1 cellular context compared by ENCODE assay signal in the genomic region with DNA sequence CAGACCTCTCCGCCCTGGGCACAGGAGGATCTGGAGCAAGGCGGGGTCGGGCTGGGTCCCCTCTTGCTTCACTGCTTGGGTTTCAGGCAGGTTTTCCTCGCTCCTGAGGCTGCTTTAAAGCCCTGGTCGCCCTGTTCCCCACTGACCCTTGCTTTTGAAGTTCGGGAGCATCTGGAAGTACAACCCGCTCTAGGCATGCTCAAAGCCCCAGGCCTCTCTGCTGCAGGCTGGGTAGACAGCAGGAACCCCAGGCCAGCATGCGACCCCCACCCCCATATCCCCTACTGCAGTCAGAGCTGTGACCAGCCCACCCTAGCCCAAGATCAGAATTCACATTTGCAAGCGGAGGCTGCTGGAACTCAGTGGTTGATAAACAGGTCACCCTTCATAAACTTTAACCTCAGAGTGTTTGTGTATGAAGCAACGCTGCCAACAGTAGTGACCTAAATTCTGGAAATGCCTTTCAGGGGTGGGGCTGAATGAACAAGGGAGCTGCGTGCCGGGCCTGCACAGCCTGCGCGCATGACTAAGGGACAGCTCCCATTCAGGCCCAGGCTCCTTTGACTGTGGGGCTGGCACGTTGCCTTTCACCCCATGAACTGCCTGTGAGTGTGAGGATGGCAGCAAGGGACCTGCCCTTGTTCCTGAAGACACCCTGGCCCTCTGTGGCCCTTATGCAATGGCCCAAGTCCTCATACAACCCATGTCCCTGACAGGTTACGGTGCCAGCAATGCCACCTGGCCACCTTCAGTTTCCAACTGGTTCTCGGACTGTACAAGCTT.
TF ChIP-seq lines count a peak whose summit lies in the region.

No MANE protein-coding gene starts in this region.

TF ChIP-seq in K562, 482 proteins besides CTCF, POLR2A, EP300 and RAD21 (continued from another document and continues in another):
- TF ChIP-seq, protein P1, sequence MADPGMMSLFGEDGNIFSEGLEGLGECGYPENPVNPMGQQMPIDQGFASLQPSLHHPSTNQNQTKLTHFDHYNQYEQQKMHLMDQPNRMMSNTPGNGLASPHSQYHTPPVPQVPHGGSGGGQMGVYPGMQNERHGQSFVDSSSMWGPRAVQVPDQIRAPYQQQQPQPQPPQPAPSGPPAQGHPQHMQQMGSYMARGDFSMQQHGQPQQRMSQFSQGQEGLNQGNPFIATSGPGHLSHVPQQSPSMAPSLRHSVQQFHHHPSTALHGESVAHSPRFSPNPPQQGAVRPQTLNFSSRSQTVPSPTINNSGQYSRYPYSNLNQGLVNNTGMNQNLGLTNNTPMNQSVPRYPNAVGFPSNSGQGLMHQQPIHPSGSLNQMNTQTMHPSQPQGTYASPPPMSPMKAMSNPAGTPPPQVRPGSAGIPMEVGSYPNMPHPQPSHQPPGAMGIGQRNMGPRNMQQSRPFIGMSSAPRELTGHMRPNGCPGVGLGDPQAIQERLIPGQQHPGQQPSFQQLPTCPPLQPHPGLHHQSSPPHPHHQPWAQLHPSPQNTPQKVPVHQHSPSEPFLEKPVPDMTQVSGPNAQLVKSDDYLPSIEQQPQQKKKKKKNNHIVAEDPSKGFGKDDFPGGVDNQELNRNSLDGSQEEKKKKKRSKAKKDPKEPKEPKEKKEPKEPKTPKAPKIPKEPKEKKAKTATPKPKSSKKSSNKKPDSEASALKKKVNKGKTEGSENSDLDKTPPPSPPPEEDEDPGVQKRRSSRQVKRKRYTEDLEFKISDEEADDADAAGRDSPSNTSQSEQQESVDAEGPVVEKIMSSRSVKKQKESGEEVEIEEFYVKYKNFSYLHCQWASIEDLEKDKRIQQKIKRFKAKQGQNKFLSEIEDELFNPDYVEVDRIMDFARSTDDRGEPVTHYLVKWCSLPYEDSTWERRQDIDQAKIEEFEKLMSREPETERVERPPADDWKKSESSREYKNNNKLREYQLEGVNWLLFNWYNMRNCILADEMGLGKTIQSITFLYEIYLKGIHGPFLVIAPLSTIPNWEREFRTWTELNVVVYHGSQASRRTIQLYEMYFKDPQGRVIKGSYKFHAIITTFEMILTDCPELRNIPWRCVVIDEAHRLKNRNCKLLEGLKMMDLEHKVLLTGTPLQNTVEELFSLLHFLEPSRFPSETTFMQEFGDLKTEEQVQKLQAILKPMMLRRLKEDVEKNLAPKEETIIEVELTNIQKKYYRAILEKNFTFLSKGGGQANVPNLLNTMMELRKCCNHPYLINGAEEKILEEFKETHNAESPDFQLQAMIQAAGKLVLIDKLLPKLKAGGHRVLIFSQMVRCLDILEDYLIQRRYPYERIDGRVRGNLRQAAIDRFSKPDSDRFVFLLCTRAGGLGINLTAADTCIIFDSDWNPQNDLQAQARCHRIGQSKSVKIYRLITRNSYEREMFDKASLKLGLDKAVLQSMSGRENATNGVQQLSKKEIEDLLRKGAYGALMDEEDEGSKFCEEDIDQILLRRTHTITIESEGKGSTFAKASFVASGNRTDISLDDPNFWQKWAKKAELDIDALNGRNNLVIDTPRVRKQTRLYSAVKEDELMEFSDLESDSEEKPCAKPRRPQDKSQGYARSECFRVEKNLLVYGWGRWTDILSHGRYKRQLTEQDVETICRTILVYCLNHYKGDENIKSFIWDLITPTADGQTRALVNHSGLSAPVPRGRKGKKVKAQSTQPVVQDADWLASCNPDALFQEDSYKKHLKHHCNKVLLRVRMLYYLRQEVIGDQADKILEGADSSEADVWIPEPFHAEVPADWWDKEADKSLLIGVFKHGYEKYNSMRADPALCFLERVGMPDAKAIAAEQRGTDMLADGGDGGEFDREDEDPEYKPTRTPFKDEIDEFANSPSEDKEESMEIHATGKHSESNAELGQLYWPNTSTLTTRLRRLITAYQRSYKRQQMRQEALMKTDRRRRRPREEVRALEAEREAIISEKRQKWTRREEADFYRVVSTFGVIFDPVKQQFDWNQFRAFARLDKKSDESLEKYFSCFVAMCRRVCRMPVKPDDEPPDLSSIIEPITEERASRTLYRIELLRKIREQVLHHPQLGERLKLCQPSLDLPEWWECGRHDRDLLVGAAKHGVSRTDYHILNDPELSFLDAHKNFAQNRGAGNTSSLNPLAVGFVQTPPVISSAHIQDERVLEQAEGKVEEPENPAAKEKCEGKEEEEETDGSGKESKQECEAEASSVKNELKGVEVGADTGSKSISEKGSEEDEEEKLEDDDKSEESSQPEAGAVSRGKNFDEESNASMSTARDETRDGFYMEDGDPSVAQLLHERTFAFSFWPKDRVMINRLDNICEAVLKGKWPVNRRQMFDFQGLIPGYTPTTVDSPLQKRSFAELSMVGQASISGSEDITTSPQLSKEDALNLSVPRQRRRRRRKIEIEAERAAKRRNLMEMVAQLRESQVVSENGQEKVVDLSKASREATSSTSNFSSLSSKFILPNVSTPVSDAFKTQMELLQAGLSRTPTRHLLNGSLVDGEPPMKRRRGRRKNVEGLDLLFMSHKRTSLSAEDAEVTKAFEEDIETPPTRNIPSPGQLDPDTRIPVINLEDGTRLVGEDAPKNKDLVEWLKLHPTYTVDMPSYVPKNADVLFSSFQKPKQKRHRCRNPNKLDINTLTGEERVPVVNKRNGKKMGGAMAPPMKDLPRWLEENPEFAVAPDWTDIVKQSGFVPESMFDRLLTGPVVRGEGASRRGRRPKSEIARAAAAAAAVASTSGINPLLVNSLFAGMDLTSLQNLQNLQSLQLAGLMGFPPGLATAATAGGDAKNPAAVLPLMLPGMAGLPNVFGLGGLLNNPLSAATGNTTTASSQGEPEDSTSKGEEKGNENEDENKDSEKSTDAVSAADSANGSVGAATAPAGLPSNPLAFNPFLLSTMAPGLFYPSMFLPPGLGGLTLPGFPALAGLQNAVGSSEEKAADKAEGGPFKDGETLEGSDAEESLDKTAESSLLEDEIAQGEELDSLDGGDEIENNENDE (IDR thresholded peaks at IDR 0.05; ENCODE audit: low read depth, low read length), result no peak
- TF ChIP-seq MIER1 (IDR thresholded peaks at IDR 0.05; ENCODE audit: low read depth) (no peak), NR4A1 (CRISPR knock-in tag; IDR thresholded peaks at IDR 0.05) (no peak; the same call in 1 of the 2 replicates), NR4A1 (tag; IDR thresholded peaks at IDR 0.05) (no peak), ZBED1 (IDR thresholded peaks at IDR 0.05) (no peak), FOXJ3 (CRISPR knock-in tag; IDR thresholded peaks at IDR 0.05) (no peak), HDAC3 (IDR thresholded peaks at IDR 0.05; ENCODE audit: borderline replicate concordance, partially characterized antibody) (no peak), SAFB (IDR thresholded peaks at IDR 0.05; ENCODE audit: borderline replicate concordance, low read depth, low read length) (no peak), TAF15 (IDR thresholded peaks at IDR 0.05; ENCODE audit: low read depth, low read length) (no peak), STAT5A (IDR thresholded peaks at IDR 0.05; ENCODE audit: borderline replicate concordance, low read length) (no peak), ELF4 (CRISPR knock-in tag; IDR thresholded peaks at IDR 0.05) (no peak), ZNF445 (CRISPR knock-in tag; IDR thresholded peaks at IDR 0.05; ENCODE audit: low read depth) (no peak), ZNF253 (CRISPR knock-in tag; conservative IDR thresholded peaks at IDR 0.05) (no peak), BCL6 (CRISPR knock-in tag; IDR thresholded peaks at IDR 0.05) (no peak), DNMT1 (IDR thresholded peaks at IDR 0.05) (no peak), CEBPB (tag; IDR thresholded peaks at IDR 0.05) (peak; percentile 85), ETS2 (tag; IDR thresholded peaks at IDR 0.05; ENCODE audit: borderline replicate concordance, poor library complexity, severe bottlenecking) (no peak), GABPA (tag; conservative IDR thresholded peaks at IDR 0.05; ENCODE audit: low read depth) (no peak), ESRRA (IDR thresholded peaks at IDR 0.05; ENCODE audit: borderline replicate concordance, low read depth) (no peak), MXI1 (IDR thresholded peaks at IDR 0.05; ENCODE audit: low read depth, low read length) (no peak)
- TF ChIP-seq, protein P2, sequence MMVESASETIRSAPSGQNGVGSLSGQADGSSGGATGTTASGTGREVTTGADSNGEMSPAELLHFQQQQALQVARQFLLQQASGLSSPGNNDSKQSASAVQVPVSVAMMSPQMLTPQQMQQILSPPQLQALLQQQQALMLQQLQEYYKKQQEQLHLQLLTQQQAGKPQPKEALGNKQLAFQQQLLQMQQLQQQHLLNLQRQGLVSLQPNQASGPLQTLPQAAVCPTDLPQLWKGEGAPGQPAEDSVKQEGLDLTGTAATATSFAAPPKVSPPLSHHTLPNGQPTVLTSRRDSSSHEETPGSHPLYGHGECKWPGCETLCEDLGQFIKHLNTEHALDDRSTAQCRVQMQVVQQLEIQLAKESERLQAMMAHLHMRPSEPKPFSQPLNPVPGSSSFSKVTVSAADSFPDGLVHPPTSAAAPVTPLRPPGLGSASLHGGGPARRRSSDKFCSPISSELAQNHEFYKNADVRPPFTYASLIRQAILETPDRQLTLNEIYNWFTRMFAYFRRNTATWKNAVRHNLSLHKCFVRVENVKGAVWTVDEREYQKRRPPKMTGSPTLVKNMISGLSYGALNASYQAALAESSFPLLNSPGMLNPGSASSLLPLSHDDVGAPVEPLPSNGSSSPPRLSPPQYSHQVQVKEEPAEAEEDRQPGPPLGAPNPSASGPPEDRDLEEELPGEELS (CRISPR knock-in tag; IDR thresholded peaks at IDR 0.05; ENCODE audit: borderline replicate concordance), result no peak
- TF ChIP-seq, protein P3, sequence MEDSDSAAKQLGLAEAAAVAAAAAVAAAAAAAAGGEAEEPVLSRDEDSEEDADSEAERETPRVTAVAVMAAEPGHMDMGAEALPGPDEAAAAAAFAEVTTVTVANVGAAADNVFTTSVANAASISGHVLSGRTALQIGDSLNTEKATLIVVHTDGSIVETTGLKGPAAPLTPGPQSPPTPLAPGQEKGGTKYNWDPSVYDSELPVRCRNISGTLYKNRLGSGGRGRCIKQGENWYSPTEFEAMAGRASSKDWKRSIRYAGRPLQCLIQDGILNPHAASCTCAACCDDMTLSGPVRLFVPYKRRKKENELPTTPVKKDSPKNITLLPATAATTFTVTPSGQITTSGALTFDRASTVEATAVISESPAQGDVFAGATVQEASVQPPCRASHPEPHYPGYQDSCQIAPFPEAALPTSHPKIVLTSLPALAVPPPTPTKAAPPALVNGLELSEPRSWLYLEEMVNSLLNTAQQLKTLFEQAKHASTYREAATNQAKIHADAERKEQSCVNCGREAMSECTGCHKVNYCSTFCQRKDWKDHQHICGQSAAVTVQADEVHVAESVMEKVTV (CRISPR knock-in tag; IDR thresholded peaks at IDR 0.05), result no peak
- TF ChIP-seq, protein P4, sequence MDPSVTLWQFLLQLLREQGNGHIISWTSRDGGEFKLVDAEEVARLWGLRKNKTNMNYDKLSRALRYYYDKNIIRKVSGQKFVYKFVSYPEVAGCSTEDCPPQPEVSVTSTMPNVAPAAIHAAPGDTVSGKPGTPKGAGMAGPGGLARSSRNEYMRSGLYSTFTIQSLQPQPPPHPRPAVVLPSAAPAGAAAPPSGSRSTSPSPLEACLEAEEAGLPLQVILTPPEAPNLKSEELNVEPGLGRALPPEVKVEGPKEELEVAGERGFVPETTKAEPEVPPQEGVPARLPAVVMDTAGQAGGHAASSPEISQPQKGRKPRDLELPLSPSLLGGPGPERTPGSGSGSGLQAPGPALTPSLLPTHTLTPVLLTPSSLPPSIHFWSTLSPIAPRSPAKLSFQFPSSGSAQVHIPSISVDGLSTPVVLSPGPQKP (CRISPR knock-in tag; IDR thresholded peaks at IDR 0.05), result no peak
- TF ChIP-seq, protein P5, sequence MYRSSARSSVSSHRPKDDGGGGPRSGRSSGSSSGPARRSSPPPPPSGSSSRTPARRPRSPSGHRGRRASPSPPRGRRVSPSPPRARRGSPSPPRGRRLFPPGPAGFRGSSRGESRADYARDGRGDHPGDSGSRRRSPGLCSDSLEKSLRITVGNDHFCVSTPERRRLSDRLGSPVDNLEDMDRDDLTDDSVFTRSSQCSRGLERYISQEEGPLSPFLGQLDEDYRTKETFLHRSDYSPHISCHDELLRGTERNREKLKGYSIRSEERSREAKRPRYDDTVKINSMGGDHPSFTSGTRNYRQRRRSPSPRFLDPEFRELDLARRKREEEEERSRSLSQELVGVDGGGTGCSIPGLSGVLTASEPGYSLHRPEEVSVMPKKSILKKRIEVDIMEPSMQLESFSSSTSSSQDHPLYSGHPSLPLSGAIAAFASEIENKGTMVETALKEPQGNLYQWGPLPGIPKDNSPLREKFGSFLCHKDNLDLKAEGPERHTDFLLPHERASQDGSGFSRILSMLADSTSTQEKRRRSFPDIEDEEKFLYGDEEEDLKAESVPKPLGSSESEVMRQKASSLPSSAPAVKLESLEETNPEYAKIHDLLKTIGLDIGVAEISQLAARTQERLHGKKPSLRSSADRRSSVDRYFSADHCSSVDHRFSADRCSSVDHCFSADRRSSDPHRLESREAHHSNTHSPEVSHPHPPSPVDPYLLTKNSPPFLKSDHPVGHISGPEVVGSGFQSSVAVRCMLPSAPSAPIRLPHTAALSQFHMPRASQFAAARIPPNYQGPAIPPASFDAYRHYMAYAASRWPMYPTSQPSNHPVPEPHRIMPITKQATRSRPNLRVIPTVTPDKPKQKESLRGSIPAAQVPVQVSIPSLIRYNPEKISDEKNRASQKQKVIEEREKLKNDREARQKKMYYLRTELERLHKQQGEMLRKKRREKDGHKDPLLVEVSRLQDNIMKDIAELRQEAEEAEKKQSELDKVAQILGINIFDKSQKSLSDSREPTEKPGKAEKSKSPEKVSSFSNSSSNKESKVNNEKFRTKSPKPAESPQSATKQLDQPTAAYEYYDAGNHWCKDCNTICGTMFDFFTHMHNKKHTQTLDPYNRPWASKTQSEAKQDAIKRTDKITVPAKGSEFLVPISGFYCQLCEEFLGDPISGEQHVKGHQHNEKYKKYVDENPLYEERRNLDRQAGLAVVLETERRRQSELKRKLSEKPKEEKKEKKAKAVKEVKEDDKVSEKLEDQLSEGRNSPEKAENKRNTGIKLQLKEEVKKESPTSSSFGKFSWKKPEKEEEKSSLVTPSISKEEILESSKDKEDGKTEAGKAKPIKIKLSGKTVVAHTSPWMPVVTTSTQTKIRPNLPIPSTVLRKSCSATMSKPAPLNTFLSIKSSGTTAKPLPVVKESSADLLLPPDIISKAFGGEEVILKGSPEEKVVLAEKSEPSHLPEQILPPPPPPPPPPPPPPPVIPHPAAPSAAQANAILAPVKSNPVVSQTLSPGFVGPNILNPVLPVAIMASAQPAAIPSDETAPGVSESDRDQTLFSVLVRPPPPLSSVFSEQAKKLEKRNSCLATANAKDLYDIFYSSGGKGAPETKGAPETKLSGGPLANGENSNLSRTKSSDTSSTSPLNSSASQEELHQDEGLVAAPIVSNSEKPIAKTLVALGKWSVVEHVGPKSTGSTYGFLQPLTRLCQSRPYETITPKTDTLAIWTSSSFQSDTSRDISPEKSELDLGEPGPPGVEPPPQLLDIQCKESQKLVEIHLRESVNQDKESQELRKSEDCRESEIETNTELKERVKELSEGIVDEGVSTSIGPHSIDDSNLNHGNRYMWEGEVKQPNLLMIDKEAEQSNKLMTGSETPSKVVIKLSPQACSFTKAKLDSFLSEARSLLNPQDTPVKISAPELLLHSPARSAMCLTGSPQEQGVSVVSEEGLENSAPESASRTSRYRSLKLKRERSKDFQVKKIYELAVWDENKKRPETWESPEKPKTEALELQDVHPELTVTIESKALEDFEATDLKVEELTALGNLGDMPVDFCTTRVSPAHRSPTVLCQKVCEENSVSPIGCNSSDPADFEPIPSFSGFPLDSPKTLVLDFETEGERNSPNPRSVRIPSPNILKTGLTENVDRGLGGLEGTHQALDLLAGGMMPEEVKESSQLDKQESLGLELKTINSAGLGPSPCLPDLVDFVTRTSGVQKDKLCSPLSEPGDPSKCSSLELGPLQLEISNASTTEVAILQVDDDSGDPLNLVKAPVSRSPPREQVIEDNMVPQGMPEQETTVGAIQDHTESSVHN (IDR thresholded peaks at IDR 0.05; ENCODE audit: borderline replicate concordance in 1 of 2, low read depth in 1 of 2), result no peak
